ENCODE assay signal across 23 cellular contexts in the genomic region with DNA sequence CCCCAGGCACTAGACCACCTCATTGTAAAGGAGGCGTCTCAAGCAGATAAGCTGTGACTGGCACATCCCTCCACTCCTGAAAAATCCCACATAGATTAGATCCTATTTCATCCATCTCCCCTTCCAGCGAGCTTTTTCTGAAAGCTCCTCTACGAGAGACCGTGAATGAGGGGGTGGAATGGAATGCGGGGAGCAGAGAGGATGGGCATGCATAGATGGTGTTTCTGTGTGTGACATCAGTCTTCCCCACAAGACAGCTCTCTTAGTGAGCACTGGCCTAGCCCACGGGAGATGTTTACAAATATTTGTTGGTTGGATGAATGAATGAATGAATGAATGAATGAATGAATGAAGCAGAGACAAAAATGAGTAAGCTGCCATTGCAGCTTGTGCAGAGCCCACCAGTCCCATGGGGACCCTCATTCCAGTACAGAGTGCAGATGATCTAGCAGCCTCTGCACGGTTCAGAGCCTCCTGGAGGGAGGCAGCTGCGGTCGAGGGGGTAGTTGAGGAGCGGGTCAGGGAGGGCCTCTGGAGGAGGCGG.
"Had no signal": no experiment of that assay in that cellular context is flagged by ENCODE, and none has a peak within 500 bp of the region (broad histone marks: within the 10 kb centered on the region; RNA-seq: fewer than 3 reads in every experiment).

No MANE protein-coding gene starts in this region.

- H3K4me3 ChIP-seq: adrenal gland had no signal

- H3K36me3 ChIP-seq: adrenal gland had no signal

- H3K9me3 ChIP-seq: adrenal gland had no signal

- DNase-seq: activated CD4-positive, alpha-beta memory T cell treated with anti-CD3 and anti-CD28 coated beads for 36 hours; activated CD4-positive, alpha-beta T cell treated with anti-CD3 and anti-CD28 coated beads for 36 hours; activated CD4-positive, alpha-beta T cell treated with anti-CD3 and anti-CD28 coated beads, Interleukin-2, amount 10 ng/mL, durations not matched to agents 7 days and 5 days; activated CD8-positive, alpha-beta memory T cell treated with anti-CD3 and anti-CD28 coated beads, Interleukin-2, amount 50 U/mL, for 4 hours; activated gamma-delta T cell treated with Interleukin-2 at 50 U/mL for 16 hours; activated naive CD4-positive, alpha-beta T cell treated with anti-CD3 and anti-CD28 coated beads for 36 hours; activated T-cell treated with anti-CD3 and anti-CD28 coated beads for 4 hours; activated T-cell treated with anti-CD3 and anti-CD28 coated beads, Interleukin-2, amount 50 U/mL, for 4 hours; adrenal gland; central memory CD4-positive, alpha-beta T cell; MM.1S; MV-4-11; NCI-H1092; NCI-H1436 treated with DMSO at 0.1 percent for 48 hours; NCI-H1694 treated with DMSO at 0.1 percent for 48 hours; NCI-H2029; NCI-H345; NCI-H524 treated with DMSO at 0.1 percent for 48 hours; SHP77 had no signal

- H3K4me2 ChIP-seq: KMS-11 had no signal

- H3K9ac ChIP-seq: KMS-11 had no signal

- H3K27me3 ChIP-seq: adrenal gland had no signal

- FAIRE-seq: TTC549 had no signal

- H3K27ac ChIP-seq: adrenal gland, KMS-11 had no signal

- ATAC-seq: activated CD4-positive, alpha-beta T cell treated with anti-CD3 and anti-CD28 coated beads for 36 hours; activated naive CD4-positive, alpha-beta T cell treated with anti-CD3 and anti-CD28 coated beads, Interleukin-2, amount 50 U/mL, for 72 hours; activated T-cell treated with anti-CD3 and anti-CD28 coated beads, Interleukin-2, amount 50 U/mL, for 4 hours; Panc1 had no signal

- H3K4me1 ChIP-seq: adrenal gland had no signal
